In the genomic region with DNA sequence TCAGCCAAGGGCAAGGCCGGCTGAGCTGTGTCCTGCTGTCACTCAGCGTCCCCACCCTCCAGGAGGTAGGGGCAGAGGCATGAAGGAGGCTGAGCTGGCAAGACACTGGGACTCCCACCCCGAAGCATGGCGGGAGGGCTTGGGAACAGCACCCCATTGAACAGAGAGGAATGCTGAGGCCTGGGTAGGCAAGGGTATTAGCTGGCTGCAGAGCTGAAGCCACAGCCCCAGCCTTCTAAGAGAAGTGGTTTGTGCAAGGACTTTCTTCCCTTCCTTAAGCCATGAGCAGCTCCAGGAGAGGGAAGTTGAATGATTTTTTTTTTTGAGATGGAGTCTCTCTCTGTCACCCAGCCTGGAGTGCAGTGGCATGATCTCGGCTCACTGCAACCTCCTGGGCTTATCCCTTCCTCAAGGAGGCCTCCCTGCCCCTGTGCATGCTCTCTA, we compare ENCODE assay signal across 1 cellular context.
TF ChIP-seq lines count a peak whose summit lies in the region.

No MANE protein-coding gene starts in this region.

TF ChIP-seq in HepG2, 621 proteins besides CTCF, POLR2A, EP300 and RAD21:
- TF ChIP-seq, protein P1, sequence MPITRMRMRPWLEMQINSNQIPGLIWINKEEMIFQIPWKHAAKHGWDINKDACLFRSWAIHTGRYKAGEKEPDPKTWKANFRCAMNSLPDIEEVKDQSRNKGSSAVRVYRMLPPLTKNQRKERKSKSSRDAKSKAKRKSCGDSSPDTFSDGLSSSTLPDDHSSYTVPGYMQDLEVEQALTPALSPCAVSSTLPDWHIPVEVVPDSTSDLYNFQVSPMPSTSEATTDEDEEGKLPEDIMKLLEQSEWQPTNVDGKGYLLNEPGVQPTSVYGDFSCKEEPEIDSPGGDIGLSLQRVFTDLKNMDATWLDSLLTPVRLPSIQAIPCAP (CRISPR knock-in tag; IDR thresholded peaks at IDR 0.05; ENCODE audit: low read depth) = no peak
- peak; percentile 59 for TF ChIP-seq ZNF629 (CRISPR knock-in tag; conservative IDR thresholded peaks at IDR 0.05)
